ENCODE assay signal across 11 cellular contexts in the genomic region with DNA sequence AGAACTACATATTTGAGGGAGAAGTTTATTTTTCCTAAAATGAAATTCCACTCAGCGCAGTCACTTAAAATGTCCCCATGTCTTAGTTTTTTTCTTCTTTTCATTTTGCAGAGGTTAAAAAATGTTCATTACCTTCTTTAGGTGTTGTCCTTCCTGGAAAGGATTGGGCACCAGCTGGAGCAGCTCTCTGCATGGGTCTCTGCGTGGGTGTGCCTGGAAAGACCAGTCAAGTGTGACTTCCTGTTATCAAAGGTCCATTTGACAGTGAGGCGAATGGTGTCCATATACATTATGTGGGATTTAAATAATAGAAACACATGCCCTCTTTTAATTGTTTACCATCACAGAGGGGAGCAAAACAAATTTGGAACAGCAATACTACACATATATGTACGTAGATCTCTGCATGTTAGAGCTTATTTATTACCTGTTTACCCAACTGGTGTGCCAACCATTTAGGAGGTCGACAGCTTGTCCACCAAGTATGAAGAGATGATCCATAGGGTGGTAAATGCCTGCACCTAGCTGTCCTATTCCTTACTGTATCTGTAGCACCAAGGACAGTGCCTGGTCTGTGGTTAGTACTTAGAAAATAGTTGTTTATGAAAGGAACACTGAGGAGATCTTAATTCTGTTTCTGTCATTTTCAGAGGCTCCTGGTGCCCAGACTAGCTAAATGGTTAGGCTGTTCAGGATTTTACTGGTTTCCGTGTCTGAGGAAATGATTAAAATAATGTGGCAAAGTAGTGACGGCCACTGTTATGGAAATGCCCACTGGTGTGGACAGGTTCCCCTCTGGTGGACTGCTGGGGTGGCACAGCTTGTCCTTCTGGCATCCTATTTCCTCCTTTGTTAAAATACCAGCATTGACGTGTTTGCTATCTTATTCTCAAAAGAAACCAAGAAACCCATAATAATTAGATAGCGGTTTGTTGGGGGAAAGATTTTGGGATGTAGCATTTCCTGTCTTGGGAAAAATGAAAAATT.
DNase-seq lines count a peak whose midpoint lies in the region; ATAC-seq and TF ChIP-seq lines count a peak whose summit lies in the region.
"Had no signal": no experiment of that assay in that cellular context is flagged by ENCODE, and none has a peak within 500 bp of the region (broad histone marks: within the 10 kb centered on the region; RNA-seq: fewer than 3 reads in every experiment).

No MANE protein-coding gene starts in this region.

- in situ Hi-C loops in GM13977 (cut with MboI; ENCODE audit: low pct_unique_long_range_greater_than_20kb, low sequenced_read_pairs, unreplicated experiment) = no loop called here

- TF ChIP-seq CTCF in 22Rv1 (IDR thresholded peaks at IDR 0.05) (0 out of 2 replicates have a peak, but pooled peaks have one; percentile 6), GM13977 (IDR thresholded peaks at IDR 0.05; ENCODE audit: extremely low read depth, insufficient read depth, missing control alignments) (no peak)

- no peak for ATAC-seq in GM19452 (IDR thresholded peaks at IDR 0.05; ENCODE audit: unreplicated experiment)
- ATAC-seq: activated T-cell treated with anti-CD3 and anti-CD28 coated beads, Interleukin-2, amount 50 U/mL, for 4 hours had no signal

- peak; percentile 12 for DNase-seq in GM03348 (ENCODE audit: low spot score)
- peak; percentile 7 for DNase-seq in fibroblast of peridontal ligament (ENCODE audit: extremely low read depth)
- no peak for DNase-seq in midbrain (lab: John Stamatoyannopoulos, UW)
- DNase-seq in GM13977 (ENCODE audit: low spot score) = no peak
- no peak for DNase-seq in cortex of kidney (lab: John Stamatoyannopoulos, UW)
- DNase-seq: activated T-cell treated with anti-CD3 and anti-CD28 coated beads, Interleukin-2, amount 50 U/mL, for 4 hours; MM.1S; SW 1271 had no signal

- H3K27ac ChIP-seq in 22Rv1 = no peak overlapping the region

TF ChIP-seq in PFSK-1, 5 proteins besides CTCF, POLR2A, EP300 and RAD21:
- TF ChIP-seq SIN3A (IDR thresholded peaks at IDR 0.05; ENCODE audit: borderline replicate concordance, insufficient read depth, low read length) (no peak), FOXP2 (optimal IDR thresholded peaks at IDR 0.05; ENCODE audit: borderline replicate concordance, extremely low read depth, extremely low read length, insufficient read depth) (no peak), REST (IDR thresholded peaks at IDR 0.05; ENCODE audit: insufficient read depth in 1 of 2, low read depth in 2 of 2, low read length in 2 of 2) (peak; percentile 66 to 91), POLR2AphosphoS5 (IDR thresholded peaks at IDR 0.05; ENCODE audit: low read depth, low read length) (no peak), TAF1 (IDR thresholded peaks at IDR 0.05; ENCODE audit: borderline replicate concordance, insufficient read depth, low read length) (no peak)

Comparison
In these comparisons a context has a peak if more than half of its experiments do, and no peak if none do; other contexts are left out.
1. DNase-seq: peak in GM03348 (single experiment) and fibroblast of peridontal ligament (single experiment); none in midbrain (single experiment), GM13977 (single experiment) and cortex of kidney (single experiment).